Comparison of ENCODE assay signal across 1 cellular context in the genomic region with DNA sequence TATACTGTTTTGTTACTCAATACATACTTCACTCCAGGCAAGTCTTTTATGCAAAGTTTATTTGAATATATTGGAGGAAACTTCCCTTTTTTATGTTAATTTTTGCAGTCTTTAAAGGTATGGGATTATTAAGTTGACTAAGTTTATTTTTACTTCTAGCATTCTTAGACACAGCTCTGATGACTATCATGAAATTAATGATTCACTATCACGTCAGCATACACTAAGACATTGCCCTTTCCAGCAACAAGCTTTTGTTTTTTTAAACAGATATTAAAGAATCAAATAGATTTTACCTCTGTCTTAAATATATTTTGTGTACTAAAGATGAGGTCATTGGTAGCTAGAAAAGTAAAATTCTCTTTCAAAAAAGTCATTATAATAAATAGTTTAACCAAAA.
TF ChIP-seq lines count a peak whose summit lies in the region.

No MANE protein-coding gene starts in this region.

TF ChIP-seq in HepG2, 621 proteins besides CTCF, POLR2A, EP300 and RAD21 (continued from another document):
- no peak for TF ChIP-seq AGO2 (optimal IDR thresholded peaks at IDR 0.05; ENCODE audit: low read depth, low read length)
- TF ChIP-seq, protein P1, sequence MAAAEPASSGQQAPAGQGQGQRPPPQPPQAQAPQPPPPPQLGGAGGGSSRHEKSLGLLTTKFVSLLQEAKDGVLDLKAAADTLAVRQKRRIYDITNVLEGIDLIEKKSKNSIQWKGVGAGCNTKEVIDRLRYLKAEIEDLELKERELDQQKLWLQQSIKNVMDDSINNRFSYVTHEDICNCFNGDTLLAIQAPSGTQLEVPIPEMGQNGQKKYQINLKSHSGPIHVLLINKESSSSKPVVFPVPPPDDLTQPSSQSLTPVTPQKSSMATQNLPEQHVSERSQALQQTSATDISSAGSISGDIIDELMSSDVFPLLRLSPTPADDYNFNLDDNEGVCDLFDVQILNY (CRISPR knock-in tag; conservative IDR thresholded peaks at IDR 0.05): no peak
